In genomic region chr19:45615795-45616708, GRCh38 we compare ENCODE assay signal across 8 cellular contexts. TPM values are rescaled to one million over a fixed set of nuclear protein-coding genes. Genes with fewer than 3 reads are reported as not detected.
DNase-seq lines count a peak whose midpoint lies in the region; ATAC-seq and TF ChIP-seq lines count a peak whose summit lies in the region.

No MANE protein-coding gene starts in this region.

- H3K27me3 ChIP-seq in AG04450 (ENCODE audit: control insufficient read depth, insufficient read depth, low read length): no peaks in the 10 kb centered on the region
- no peaks in the 10 kb centered on the region for H3K27me3 ChIP-seq in ectodermal cell (ENCODE audit: control insufficient read depth, insufficient read depth, low read length, poor library complexity, severe bottlenecking)
- H3K27me3 ChIP-seq in lung (ENCODE audit: control insufficient read depth, insufficient read depth): no peaks in the 10 kb centered on the region

- POLR2A ChIA-PET in AG04450 (lab: Yijun Ruan, JAX): interaction anchor here (0.6 to 2.3 kb wide), 5 partner anchors 15 to 489 kb away, joined by 3 to 7 read pairs (median 3); partner anchors contain the start of gene OPA3

- peak; percentile 53 for ATAC-seq in GM21576 (IDR thresholded peaks at IDR 0.05; ENCODE audit: unreplicated experiment)
- peak; percentile 59 for ATAC-seq in lung (ENCODE audit: insufficient read depth, low FRiP score)

- H3K4me1 ChIP-seq in ectodermal cell (ENCODE audit: control insufficient read depth, insufficient read depth, low read length) (no peaks in the 10 kb centered on the region), lung (ENCODE audit: control insufficient read depth in 2 of 2, insufficient read depth in 2 of 2, low read length in 2 of 2) (peaks cover 0 to 8% of the 10 kb centered on the region in 2 donors)

- WGBS in ectodermal cell, 2 experiments: 27 to 34% methylated on average over 37 of the region's 37 CpGs
- 55 to 71% methylated on average over 34 to 37 of the region's 37 CpGs for WGBS in lung, 2 donors

- CTCF ChIA-PET in AG04450 (lab: Charles Lee): no interaction called here

- H3K9me3 ChIP-seq in AG04450 (ENCODE audit: control insufficient read depth, insufficient read depth, low read length): peaks cover 6% of the 10 kb centered on the region; the same call in 1 of the 2 replicates
- no peaks in the 10 kb centered on the region for H3K9me3 ChIP-seq in ectodermal cell (ENCODE audit: control insufficient read depth, low read length)
- no peaks in the 10 kb centered on the region for H3K9me3 ChIP-seq in lung (ENCODE audit: control insufficient read depth in 2 of 2, insufficient read depth in 1 of 2, low read length in 1 of 2)

- H3K27ac ChIP-seq in AG04450 (ENCODE audit: low read depth, low read length) (peak overlapping the region; percentile 11), ectodermal cell (ENCODE audit: insufficient read depth, low read depth, low read length, poor library complexity, severe bottlenecking) (peak overlapping the region; percentile 75), lung (ENCODE audit: low read depth in 1 of 2, low read length in 1 of 2) (peak overlapping the region in 1 of 2 donors; percentile 30)

- TF ChIP-seq CTCF in AG04450 (IDR thresholded peaks at IDR 0.05; ENCODE audit: low read depth, low read length): no peak
- TF ChIP-seq CTCF in lung (IDR thresholded peaks at IDR 0.05; ENCODE audit: control extremely low read depth, extremely low read depth): no peak

- H3K4me3 ChIP-seq in AG04450 (ENCODE audit: low read depth, low read length): no peak overlapping the region
- peak overlapping the region; percentile 34 for H3K4me3 ChIP-seq in ectodermal cell (ENCODE audit: insufficient read depth, low read depth, low read length)
- H3K4me3 ChIP-seq in lung: no peak overlapping the region

- DNase-seq in AG04450 (ENCODE audit: low read depth, low spot score) (peak; percentile 23), NCI-H69 (lab: John Stamatoyannopoulos, UW) (peak; percentile 92), lung (ENCODE audit: low spot score) (peak; percentile 80), GF-D8 (lab: John Stamatoyannopoulos, UW) (no peak)
- peak; percentile 90 for DNase-seq in activated CD4-positive, alpha-beta T cell treated with anti-CD3 and anti-CD28 coated beads, Interleukin-2, amount 50 U/mL, for 48 hours
- peak; percentile 27 to 46 for DNase-seq in stimulated activated CD8-positive, alpha-beta memory T cell treated with anti-CD3 and anti-CD28 coated beads, Interleukin-2, amount 100 ng/mL, for 1 hour (ENCODE audit: low read depth in 2 of 2)

- H3K36me3 ChIP-seq in ectodermal cell (ENCODE audit: control insufficient read depth, insufficient read depth, low read length) (no peaks in the 10 kb centered on the region), lung (ENCODE audit: control insufficient read depth in 2 of 2, insufficient read depth in 2 of 2, low read length in 2 of 2) (peaks cover 0 to 43% of the 10 kb centered on the region in 2 donors)

RNA-seq across cellular contexts. Expression of gene GPR4, which starts 14.0 kb away (rescaled TPM):
- polyA plus RNA-seq in AG04450 (2011; rRNA removed): not detected in 2 replicates
- not detected in 2 replicates for polyA minus RNA-seq in AG04450 (2011; rRNA and poly(A)+ RNA removed)
- 0.28 TPM for polyA plus RNA-seq in ectodermal cell (2013, experiment 1 of 4)
- polyA plus RNA-seq in ectodermal cell (2013, experiment 2 of 4): 0.16 TPM
- 0.11 TPM for polyA plus RNA-seq in ectodermal cell (2013, experiment 3 of 4)
- 0.16 TPM for polyA plus RNA-seq in ectodermal cell (2013, experiment 4 of 4)
- 10 to 100 TPM in 1 of 2 donors, 1 to 10 TPM in 1; 1.3 to 11.0 TPM for total RNA-seq in lung
- 10 to 100 TPM; 12.6 to 12.8 TPM for polyA plus RNA-seq in lung

RNA-seq across cellular contexts. Expression of gene EML2, which starts 23.1 kb away (rescaled TPM):
- polyA plus RNA-seq in AG04450 (2011; rRNA removed) (10.8 and 14.9 TPM in 2 replicates), lung (10 to 100 TPM; 32.5 to 47.7 TPM)
- 35.6 and 37.9 TPM in 2 replicates for polyA minus RNA-seq in AG04450 (2011; rRNA and poly(A)+ RNA removed)
- 22.6 TPM for polyA plus RNA-seq in ectodermal cell (2013, experiment 1 of 4)
- 12.2 TPM for polyA plus RNA-seq in ectodermal cell (2013, experiment 2 of 4)
- 17.4 TPM for polyA plus RNA-seq in ectodermal cell (2013, experiment 3 of 4)
- 18.6 TPM for polyA plus RNA-seq in ectodermal cell (2013, experiment 4 of 4)
- 10 to 100 TPM; 31.9 to 74.5 TPM for total RNA-seq in lung

RNA-seq across cellular contexts. Expression of gene OPA3, which starts 31.4 kb away (rescaled TPM):
- 12.2 and 13.3 TPM in 2 replicates for polyA plus RNA-seq in AG04450 (2011; rRNA removed)
- 8.7 and 14.2 TPM in 2 replicates for polyA minus RNA-seq in AG04450 (2011; rRNA and poly(A)+ RNA removed)
- polyA plus RNA-seq in ectodermal cell (2013, experiment 1 of 4): 12.0 TPM
- polyA plus RNA-seq in ectodermal cell (2013, experiment 2 of 4): 14.3 TPM
- polyA plus RNA-seq in ectodermal cell (2013, experiment 3 of 4): 8.7 TPM
- polyA plus RNA-seq in ectodermal cell (2013, experiment 4 of 4): 10.8 TPM
- total RNA-seq in lung: 10 to 100 TPM in 1 of 2 donors, 1 to 10 TPM in 1; 3.5 to 13.6 TPM
- polyA plus RNA-seq in lung: 1 to 10 TPM; 5.5 to 9.9 TPM

RNA-seq across cellular contexts. Expression of gene GIPR, which starts 52.0 kb away (rescaled TPM):
- polyA plus RNA-seq in AG04450 (2011; rRNA removed) (0.61 and 0.68 TPM in 2 replicates), lung (1 to 10 TPM; 2.2 to 6.4 TPM)
- polyA minus RNA-seq in AG04450 (2011; rRNA and poly(A)+ RNA removed): 1.8 and 2.0 TPM in 2 replicates
- not detected for polyA plus RNA-seq in ectodermal cell (2013, experiment 1 of 4)
- polyA plus RNA-seq in ectodermal cell (2013, experiment 2 of 4): 0.09 TPM
- 0.32 TPM for polyA plus RNA-seq in ectodermal cell (2013, experiment 3 of 4)
- polyA plus RNA-seq in ectodermal cell (2013, experiment 4 of 4): 0.24 TPM
- total RNA-seq in lung: 10 to 100 TPM in 1 of 2 donors, 1 to 10 TPM in 1; 4.7 to 14.9 TPM

Comparison
In these comparisons a context has a peak if more than half of its experiments do, and no peak if none do; other contexts are left out.
1. RNA of gene GPR4, which starts 14.0 kb away (polyA plus RNA-seq): 12.6 to 12.8 TPM in lung; not detected in AG04450; every median in the first group is over 10 times any median in the second.